Comparison of ENCODE assay signal across 19 cellular contexts in the genomic region with DNA sequence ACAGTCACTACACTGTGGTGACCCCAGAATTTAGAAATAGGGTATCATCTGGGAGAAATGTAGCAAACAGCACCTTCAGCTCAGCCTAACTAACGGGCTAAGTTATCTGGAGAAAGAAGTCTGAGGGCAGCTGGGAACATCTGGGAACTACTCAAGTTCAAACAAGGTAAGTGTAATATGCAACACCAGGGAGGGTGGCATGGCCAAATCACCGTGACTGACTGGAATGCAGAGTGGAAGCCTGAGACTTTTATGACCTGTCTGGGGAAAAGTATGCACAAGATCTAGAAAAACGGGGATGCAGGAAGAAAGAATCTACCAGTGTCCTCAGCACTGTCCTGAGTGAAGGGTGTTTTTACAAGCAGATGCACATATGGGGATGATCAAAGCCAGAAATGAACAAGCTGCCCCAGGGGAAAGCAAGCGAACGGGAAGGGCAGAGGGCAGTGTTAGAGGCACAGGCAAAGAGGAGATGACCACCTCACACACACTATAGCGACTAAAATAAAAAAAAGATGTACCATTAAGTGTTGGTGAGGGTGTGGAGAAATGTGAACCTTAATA. TPM values are rescaled to one million over a fixed set of nuclear protein-coding genes. Genes with fewer than 3 reads are reported as not detected.
DNase-seq lines count a peak whose midpoint lies in the region; ATAC-seq and TF ChIP-seq lines count a peak whose summit lies in the region.
"Had no signal": no experiment of that assay in that cellular context is flagged by ENCODE, and none has a peak within 500 bp of the region (broad histone marks: within the 10 kb centered on the region; RNA-seq: fewer than 3 reads in every experiment).

No MANE protein-coding gene starts in this region.

- peak overlapping the region; percentile 43 for H3K27ac ChIP-seq in CD4-positive, CD25-positive, alpha-beta regulatory T cell (ENCODE audit: insufficient read depth, low read length, poor library complexity, severe bottlenecking)
- H3K27ac ChIP-seq in GM23338 (ENCODE audit: low read depth) = peak overlapping the region; percentile 45
- H3K27ac ChIP-seq: C4-2B, HL-60, neutrophil, skin epidermis had no signal

- peak overlapping the region; percentile 60 to 99 (median 93) for H3K27ac Mint-ChIP-seq in CD4-positive, CD25-positive, alpha-beta regulatory T cell
- H3K27ac Mint-ChIP-seq in GM23338 (no peak overlapping the region; the same call in 1 of the 2 replicates), nephron (peak overlapping the region; percentile 53 to 89 (median 59))
- peak overlapping the region; percentile 91 for H3K27ac Mint-ChIP-seq in activated naive CD8-positive, alpha-beta T cell
- H3K27ac Mint-ChIP-seq: immature natural killer cell, memory B cell had no signal

- TF ChIP-seq CTCF in GM23338 (conservative IDR thresholded peaks at IDR 0.05; ENCODE audit: low read depth in 2 of 2) = no peak
- no peak for TF ChIP-seq CTCF in nephron (IDR thresholded peaks at IDR 0.05; ENCODE audit: unreplicated experiment in 3 of 3)

- peaks cover 29% of the 10 kb centered on the region for H4K20me1 ChIP-seq in GM23338 (replicated peaks; ENCODE audit: insufficient read depth)

- H3K4me1 Mint-ChIP-seq in CD4-positive, CD25-positive, alpha-beta regulatory T cell = peaks cover 25 to 85% (median 64%) of the 10 kb centered on the region in 4 donors
- peaks cover 48% of the 10 kb centered on the region for H3K4me1 Mint-ChIP-seq in GM23338
- H3K4me1 Mint-ChIP-seq in activated naive CD8-positive, alpha-beta T cell (ENCODE audit: low read depth) = peaks cover 87% of the 10 kb centered on the region
- H3K4me1 Mint-ChIP-seq in nephron = peaks cover 53% of the 10 kb centered on the region

- peaks cover 100% of the 10 kb centered on the region for H3K79me2 ChIP-seq in GM23338 (replicated peaks; ENCODE audit: insufficient read depth)

- H3K9me3 ChIP-seq in CD4-positive, CD25-positive, alpha-beta regulatory T cell (ENCODE audit: control insufficient read depth in 2 of 2, low read length in 2 of 2) = no peaks in the 10 kb centered on the region
- H3K9me3 ChIP-seq: neutrophil had no signal

- 0 out of 2 replicates have a peak overlapping the region, but pooled peaks have one; percentile 17 for H3K4me2 ChIP-seq in GM23338

- peak overlapping the region in 2 of 4 donors; percentile 23 to 44 for H3K4me3 Mint-ChIP-seq in CD4-positive, CD25-positive, alpha-beta regulatory T cell
- H3K4me3 Mint-ChIP-seq in GM23338 (no peak overlapping the region), nephron (peak overlapping the region in 1 of 3 experiments; percentile 0)
- peak overlapping the region; percentile 14 for H3K4me3 Mint-ChIP-seq in activated naive CD8-positive, alpha-beta T cell
- H3K4me3 Mint-ChIP-seq: immature natural killer cell, memory B cell had no signal

- H3K36me3 ChIP-seq in CD4-positive, CD25-positive, alpha-beta regulatory T cell (ENCODE audit: control insufficient read depth, insufficient read depth, low read length) = peaks cover 17% of the 10 kb centered on the region
- H3K36me3 ChIP-seq in GM23338 (ENCODE audit: insufficient read depth) = peaks cover 7% of the 10 kb centered on the region; the same call in 1 of the 2 replicates
- H3K36me3 ChIP-seq: cardiac muscle cell, neutrophil had no signal

- H3K36me3 Mint-ChIP-seq in CD4-positive, CD25-positive, alpha-beta regulatory T cell = peaks cover 42% of the 10 kb centered on the region
- H3K36me3 Mint-ChIP-seq in GM23338 (ENCODE audit: low read depth) (peaks cover 23% of the 10 kb centered on the region), nephron (ENCODE audit: low read depth) (peaks cover 23% of the 10 kb centered on the region)
- H3K36me3 Mint-ChIP-seq in activated naive CD8-positive, alpha-beta T cell = peaks cover 11% of the 10 kb centered on the region

- ATAC-seq in CD4-positive, CD25-positive, alpha-beta regulatory T cell (ENCODE audit: low read depth in 2 of 2) = no peak
- ATAC-seq in GM23338 (no peak), HG03095 (IDR thresholded peaks at IDR 0.05; ENCODE audit: unreplicated experiment) (no peak), HG03521 (IDR thresholded peaks at IDR 0.05; ENCODE audit: unreplicated experiment) (no peak)
- ATAC-seq: SK-N-SH treated with all-trans-retinoic acid at 6 μM for 48 hours had no signal

- H3K27me3 ChIP-seq in CD4-positive, CD25-positive, alpha-beta regulatory T cell (ENCODE audit: control insufficient read depth, insufficient read depth, low read length) = no peaks in the 10 kb centered on the region
- no peaks in the 10 kb centered on the region for H3K27me3 ChIP-seq in GM23338 (ENCODE audit: insufficient read depth)
- H3K27me3 ChIP-seq: cardiac muscle cell, neutrophil had no signal

- H3F3A ChIP-seq in GM23338 (replicated peaks; ENCODE audit: low read depth) = peaks cover 26% of the 10 kb centered on the region

- H3K9me3 Mint-ChIP-seq in CD4-positive, CD25-positive, alpha-beta regulatory T cell = no peaks in the 10 kb centered on the region
- H3K9me3 Mint-ChIP-seq in GM23338 = no peaks in the 10 kb centered on the region
- no peaks in the 10 kb centered on the region for H3K9me3 Mint-ChIP-seq in activated naive CD8-positive, alpha-beta T cell (ENCODE audit: low read depth)
- H3K9me3 Mint-ChIP-seq in nephron = no peaks in the 10 kb centered on the region
- H3K9me3 Mint-ChIP-seq: immature natural killer cell, memory B cell had no signal

- H3K4me1 ChIP-seq in CD4-positive, CD25-positive, alpha-beta regulatory T cell (ENCODE audit: control insufficient read depth, insufficient read depth, low read length, poor library complexity, severe bottlenecking) = peaks cover 39% of the 10 kb centered on the region
- H3K4me1 ChIP-seq in GM23338 (ENCODE audit: insufficient read depth) = peaks cover 62% of the 10 kb centered on the region

- no peaks in the 10 kb centered on the region for H3K27me3 Mint-ChIP-seq in CD4-positive, CD25-positive, alpha-beta regulatory T cell
- peaks cover 10% of the 10 kb centered on the region for H3K27me3 Mint-ChIP-seq in GM23338 (ENCODE audit: insufficient read depth, low read depth, poor library complexity)
- H3K27me3 Mint-ChIP-seq in activated naive CD8-positive, alpha-beta T cell = no peaks in the 10 kb centered on the region
- no peaks in the 10 kb centered on the region for H3K27me3 Mint-ChIP-seq in nephron (ENCODE audit: low read depth)
- H3K27me3 Mint-ChIP-seq: memory B cell had no signal

- DNase-seq in CD4-positive, CD25-positive, alpha-beta regulatory T cell = no peak
- no peak for DNase-seq in GM23338 (ENCODE audit: low spot score)
- DNase-seq in activated CD4-positive, CD25-positive, alpha-beta regulatory T cell treated with anti-CD3 and anti-CD28 coated beads, Interleukin-2, amount 50 U/mL, for 72 hours = no peak
- DNase-seq: activated CD4-positive, alpha-beta T cell treated with anti-CD3 and anti-CD28 coated beads for 1 hour; activated gamma-delta T cell; immature natural killer cell; Karpas-422; NCI-H510A had no signal

- H3K9me2 ChIP-seq in GM23338 (ENCODE audit: insufficient read depth) = no peaks in the 10 kb centered on the region

- H2AFZ ChIP-seq in GM23338 = no peak overlapping the region

- H3K4me3 ChIP-seq in CD4-positive, CD25-positive, alpha-beta regulatory T cell (ENCODE audit: low read depth, low read length) = no peak overlapping the region
- H3K4me3 ChIP-seq in GM23338 = no peak overlapping the region
- H3K4me3 ChIP-seq: cardiac muscle cell, skin epidermis had no signal

TF ChIP-seq in GM23338, 12 proteins besides CTCF, POLR2A, EP300 and RAD21:
- TF ChIP-seq POLR2AphosphoS5 (IDR thresholded peaks at IDR 0.05; ENCODE audit: low read depth) (no peak), CREB1 (CRISPR knock-in tag; IDR thresholded peaks at IDR 0.05; ENCODE audit: low read depth) (no peak), EZH2phosphoT487 (IDR thresholded peaks at IDR 0.05; ENCODE audit: unreplicated experiment) (no peak)
- TF ChIP-seq, protein P1, sequence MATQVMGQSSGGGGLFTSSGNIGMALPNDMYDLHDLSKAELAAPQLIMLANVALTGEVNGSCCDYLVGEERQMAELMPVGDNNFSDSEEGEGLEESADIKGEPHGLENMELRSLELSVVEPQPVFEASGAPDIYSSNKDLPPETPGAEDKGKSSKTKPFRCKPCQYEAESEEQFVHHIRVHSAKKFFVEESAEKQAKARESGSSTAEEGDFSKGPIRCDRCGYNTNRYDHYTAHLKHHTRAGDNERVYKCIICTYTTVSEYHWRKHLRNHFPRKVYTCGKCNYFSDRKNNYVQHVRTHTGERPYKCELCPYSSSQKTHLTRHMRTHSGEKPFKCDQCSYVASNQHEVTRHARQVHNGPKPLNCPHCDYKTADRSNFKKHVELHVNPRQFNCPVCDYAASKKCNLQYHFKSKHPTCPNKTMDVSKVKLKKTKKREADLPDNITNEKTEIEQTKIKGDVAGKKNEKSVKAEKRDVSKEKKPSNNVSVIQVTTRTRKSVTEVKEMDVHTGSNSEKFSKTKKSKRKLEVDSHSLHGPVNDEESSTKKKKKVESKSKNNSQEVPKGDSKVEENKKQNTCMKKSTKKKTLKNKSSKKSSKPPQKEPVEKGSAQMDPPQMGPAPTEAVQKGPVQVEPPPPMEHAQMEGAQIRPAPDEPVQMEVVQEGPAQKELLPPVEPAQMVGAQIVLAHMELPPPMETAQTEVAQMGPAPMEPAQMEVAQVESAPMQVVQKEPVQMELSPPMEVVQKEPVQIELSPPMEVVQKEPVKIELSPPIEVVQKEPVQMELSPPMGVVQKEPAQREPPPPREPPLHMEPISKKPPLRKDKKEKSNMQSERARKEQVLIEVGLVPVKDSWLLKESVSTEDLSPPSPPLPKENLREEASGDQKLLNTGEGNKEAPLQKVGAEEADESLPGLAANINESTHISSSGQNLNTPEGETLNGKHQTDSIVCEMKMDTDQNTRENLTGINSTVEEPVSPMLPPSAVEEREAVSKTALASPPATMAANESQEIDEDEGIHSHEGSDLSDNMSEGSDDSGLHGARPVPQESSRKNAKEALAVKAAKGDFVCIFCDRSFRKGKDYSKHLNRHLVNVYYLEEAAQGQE (IDR thresholded peaks at IDR 0.05; ENCODE audit: unreplicated experiment) = no peak
TF ChIP-seq in GM23338: peak in this region for 0.

RNA-seq across cellular contexts. Expression of gene SERINC5, which starts 59.9 kb away (rescaled TPM):
- total RNA-seq in CD4-positive, CD25-positive, alpha-beta regulatory T cell = 80.3 TPM
- 10 to 100 TPM; 12.7 to 21.5 (median 14.9) TPM for polyA plus RNA-seq in CD4-positive, CD25-positive, alpha-beta regulatory T cell
- total RNA-seq in GM23338 (2014; rRNA removed; shearing (Covaris generic)) = 101 and 107 TPM in 2 replicates
- polyA plus RNA-seq in GM23338 (2016; fragmentation: Nextera tagmentation; extraction: Ambion mirVana) = 32.3 and 34.0 TPM in 2 replicates
